Comparison of ENCODE assay signal across 17 cellular contexts in the genomic region with DNA sequence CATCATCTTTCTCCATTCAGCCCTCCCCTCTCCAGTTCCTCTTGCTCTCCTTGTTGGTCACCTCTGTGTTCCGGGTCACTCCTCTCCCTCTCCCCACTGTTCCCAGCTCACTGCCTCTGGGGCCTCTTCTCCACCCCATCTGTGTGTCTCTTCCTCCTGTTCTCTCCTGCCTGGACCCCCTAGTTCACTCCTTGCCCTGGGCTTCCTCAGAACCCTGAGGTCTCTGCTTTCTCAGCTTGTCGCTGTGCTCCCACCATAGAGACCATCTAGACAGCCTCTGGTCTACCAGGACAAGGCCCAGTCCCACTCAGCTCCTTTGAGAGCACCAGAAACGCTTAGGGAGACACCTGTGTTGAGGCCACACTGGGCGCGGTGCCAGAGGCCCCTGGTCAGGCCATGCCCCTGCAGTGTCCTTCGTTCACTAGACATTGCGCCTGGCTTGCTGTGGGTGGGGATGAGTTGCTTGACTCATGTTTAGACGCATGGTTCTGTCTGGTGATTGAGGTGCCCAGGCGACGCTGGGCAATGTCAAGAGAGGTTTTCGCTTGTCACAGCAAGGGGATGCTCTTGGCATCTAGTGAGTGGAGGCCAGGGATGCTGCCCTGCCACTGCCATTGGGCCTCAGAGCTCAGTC. TPM values are rescaled to one million over a fixed set of nuclear protein-coding genes. Genes with fewer than 3 reads are reported as not detected.
DNase-seq lines count a peak whose midpoint lies in the region; ATAC-seq, FAIRE-seq and TF ChIP-seq lines count a peak whose summit lies in the region.
"Had no signal": no experiment of that assay in that cellular context is flagged by ENCODE, and none has a peak within 500 bp of the region (broad histone marks: within the 10 kb centered on the region; RNA-seq: fewer than 3 reads in every experiment).

No MANE protein-coding gene starts in this region.

- peak overlapping the region; percentile 9 for H3K4me3 Mint-ChIP-seq in activated T-cell treated with anti-CD3 and anti-CD28 coated beads, Interleukin-2, amount 50 U/mL, for 4 hours
- H3K4me3 Mint-ChIP-seq in activated T-helper 17 cell treated with anti-CD3 and anti-CD28 coated beads, Interleukin-2, amount 50 U/mL, for 72 hours = no peak overlapping the region
- H3K4me3 Mint-ChIP-seq in immature natural killer cell = peak overlapping the region in 1 of 5 donors; percentile 45
- H3K4me3 Mint-ChIP-seq: mesothelial cell of epicardium had no signal

- dilution Hi-C loops in mammary epithelial cell (cut with HindIII; ENCODE audit: low sequenced_read_pairs) = loop anchor here (25.0 kb wide), 1 partner anchor 1154 kb away; the partner anchor contains the start of genes ZNF524, ZNF784 and ZNF865

- no peak for ATAC-seq in activated T-cell treated with anti-CD3 and anti-CD28 coated beads, Interleukin-2, amount 50 U/mL, for 4 hours
- ATAC-seq in activated T-helper 17 cell treated with anti-CD3 and anti-CD28 coated beads, Interleukin-2, amount 50 U/mL, for 72 hours (replicated peaks) = no peak
- ATAC-seq: A549, PC-3 had no signal

- peaks cover 38% of the 10 kb centered on the region for H3K36me3 Mint-ChIP-seq in activated T-cell treated with anti-CD3 and anti-CD28 coated beads, Interleukin-2, amount 50 U/mL, for 4 hours (ENCODE audit: insufficient read depth)
- peaks cover 84% of the 10 kb centered on the region for H3K36me3 Mint-ChIP-seq in activated T-helper 17 cell treated with anti-CD3 and anti-CD28 coated beads, Interleukin-2, amount 50 U/mL, for 72 hours (ENCODE audit: low read depth)
- H3K36me3 Mint-ChIP-seq in immature natural killer cell = peaks cover 11 to 24% (median 13%) of the 10 kb centered on the region in 3 donors

- peak overlapping the region; percentile 68 for H3K27ac Mint-ChIP-seq in activated T-helper 17 cell treated with anti-CD3 and anti-CD28 coated beads, Interleukin-2, amount 50 U/mL, for 72 hours
- H3K27ac Mint-ChIP-seq in immature natural killer cell = peak overlapping the region; percentile 34 to 82 (median 60)

- no peaks in the 10 kb centered on the region for H3K9me3 ChIP-seq in spleen
- no peaks in the 10 kb centered on the region for H3K9me3 ChIP-seq in small intestine (ENCODE audit: control insufficient read depth, low read depth)
- no peaks in the 10 kb centered on the region for H3K9me3 ChIP-seq in mammary epithelial cell (replicated peaks; ENCODE audit: insufficient read depth, low read length)
- H3K9me3 ChIP-seq: A549, stomach had no signal

- no peak overlapping the region for H3K4me2 ChIP-seq in mammary epithelial cell (ENCODE audit: insufficient read depth, low read depth, low read length)
- H3K4me2 ChIP-seq: A549 had no signal

- CTCF ChIA-PET in mammary epithelial cell (lab: Charles Lee; ENCODE audit: low non-redundant PET) = no interaction called here

- TF ChIP-seq CTCF in spleen (IDR thresholded peaks at IDR 0.05 in 8 of 11, conservative IDR thresholded peaks at IDR 0.05 in 3 of 11) (no peak), mammary epithelial cell (conservative IDR thresholded peaks at IDR 0.05 in 1 of 2, IDR thresholded peaks at IDR 0.05 in 1 of 2; ENCODE audit: extremely low read depth in 1 of 2, insufficient read depth in 1 of 2, low read depth in 1 of 2, low read length in 2 of 2) (no peak)

- intact Hi-C loops in spleen (cut with DNase I; ENCODE audit: low total_unique reads) (no loop called here), mammary epithelial cell (cut with micrococcal nuclease) (no loop called here)

- H2AFZ ChIP-seq in mammary epithelial cell (ENCODE audit: low read depth, low read length) = no peak overlapping the region
- H2AFZ ChIP-seq: parathyroid adenoma had no signal

- DNase-seq in activated T-cell treated with anti-CD3 and anti-CD28 coated beads, Interleukin-2, amount 50 U/mL, for 4 hours = no peak
- no peak for DNase-seq in activated T-cell treated with anti-CD3 and anti-CD28 coated beads, Interleukin-2, amount 50 U/mL, for 1 hour
- no peak for DNase-seq in immature natural killer cell
- peak; percentile 73 for DNase-seq in spleen
- DNase-seq in RCC 7860 (ENCODE audit: low spot score) = no peak
- DNase-seq in small intestine = no peak
- DNase-seq in mammary epithelial cell = no peak
- DNase-seq: hypothalamus, NCI-H2029 treated with DMSO at 0.1 percent for 48 hours, NCI-H524, PC-3, stomach had no signal

- no peak for FAIRE-seq in RCC 7860 (lab: Jason Lieb, UNC)
- FAIRE-seq in small intestine (lab: Jason Lieb, UNC) = no peak
- FAIRE-seq: A549, TTC549 had no signal

- in situ Hi-C loops in mammary epithelial cell (cut with MboI; ENCODE audit: low sequenced_read_pairs in 2 of 2) = loop anchor here in 1 of 2 donors (25.0 kb wide), 2 partner anchors 604 to 1204 kb away; partner anchors contain the start of genes RDH13 and U2AF2

- H3K79me2 ChIP-seq in mammary epithelial cell (ENCODE audit: insufficient read depth, low read length) = peaks cover 84% of the 10 kb centered on the region

- no TSS peak for BruUV-seq in mammary epithelial cell (replicated peaks; lab: Mats Ljungman, UMichigan)

- H3K4me3 ChIP-seq in spleen = no peak overlapping the region
- H3K4me3 ChIP-seq in small intestine (ENCODE audit: low read depth in 1 of 2, low read length in 2 of 2) = no peak overlapping the region
- H3K4me3 ChIP-seq in mammary epithelial cell (replicated peaks in 1 of 3; ENCODE audit: insufficient read depth in 1 of 3, low read depth in 2 of 3, low read length in 3 of 3) = no peak overlapping the region
- H3K4me3 ChIP-seq: A549, stomach had no signal

- H3K4me1 ChIP-seq in spleen (peaks cover 11 to 68% (median 44%) of the 10 kb centered on the region in 6 donors), small intestine (ENCODE audit: control insufficient read depth in 2 of 2, insufficient read depth in 1 of 2, low read depth in 1 of 2, low read length in 1 of 2) (no peaks in the 10 kb centered on the region), mammary epithelial cell (ENCODE audit: insufficient read depth, low read length) (peaks cover 15% of the 10 kb centered on the region)
- H3K4me1 ChIP-seq: parathyroid adenoma had no signal

- H3K9me3 Mint-ChIP-seq in activated T-cell treated with anti-CD3 and anti-CD28 coated beads, Interleukin-2, amount 50 U/mL, for 4 hours = no peaks in the 10 kb centered on the region
- no peaks in the 10 kb centered on the region for H3K9me3 Mint-ChIP-seq in activated T-helper 17 cell treated with anti-CD3 and anti-CD28 coated beads, Interleukin-2, amount 50 U/mL, for 72 hours
- peaks cover 0 to 2% (median 0%) of the 10 kb centered on the region in 6 donors for H3K9me3 Mint-ChIP-seq in immature natural killer cell
- H3K9me3 Mint-ChIP-seq: mesothelial cell of epicardium had no signal

- H3K27me3 ChIP-seq in spleen (replicated peaks in 1 of 7) = no peaks in the 10 kb centered on the region
- no peaks in the 10 kb centered on the region for H3K27me3 ChIP-seq in small intestine (ENCODE audit: control insufficient read depth in 2 of 2, insufficient read depth in 2 of 2, low read length in 2 of 2)
- no peaks in the 10 kb centered on the region for H3K27me3 ChIP-seq in mammary epithelial cell (ENCODE audit: insufficient read depth, low read length)
- H3K27me3 ChIP-seq: stomach had no signal

- peaks cover 12% of the 10 kb centered on the region for H3K4me1 Mint-ChIP-seq in activated T-cell treated with anti-CD3 and anti-CD28 coated beads, Interleukin-2, amount 50 U/mL, for 4 hours (ENCODE audit: low read depth)
- peaks cover 23% of the 10 kb centered on the region for H3K4me1 Mint-ChIP-seq in activated T-helper 17 cell treated with anti-CD3 and anti-CD28 coated beads, Interleukin-2, amount 50 U/mL, for 72 hours
- peaks cover 17 to 26% of the 10 kb centered on the region in 2 donors for H3K4me1 Mint-ChIP-seq in immature natural killer cell

- H3K36me3 ChIP-seq in spleen (peaks cover 15 to 89% (median 86%) of the 10 kb centered on the region in 6 donors), small intestine (ENCODE audit: control insufficient read depth in 2 of 2, insufficient read depth in 2 of 2, low read length in 2 of 2) (peaks cover 19 to 58% of the 10 kb centered on the region in 2 donors), mammary epithelial cell (ENCODE audit: insufficient read depth, low read length) (peaks cover 25% of the 10 kb centered on the region)

- no peaks in the 10 kb centered on the region for H3K27me3 Mint-ChIP-seq in activated T-cell treated with anti-CD3 and anti-CD28 coated beads, Interleukin-2, amount 50 U/mL, for 4 hours (ENCODE audit: low read depth)
- no peaks in the 10 kb centered on the region for H3K27me3 Mint-ChIP-seq in activated T-helper 17 cell treated with anti-CD3 and anti-CD28 coated beads, Interleukin-2, amount 50 U/mL, for 72 hours
- peaks cover 21 to 43% (median 28%) of the 10 kb centered on the region in 3 donors for H3K27me3 Mint-ChIP-seq in immature natural killer cell (ENCODE audit: low read depth in 3 of 3)

- H3K9ac ChIP-seq in mammary epithelial cell (ENCODE audit: insufficient read depth, low read length) = no peak overlapping the region
- H3K9ac ChIP-seq: parathyroid adenoma had no signal

- TF ChIP-seq POLR2A in spleen (IDR thresholded peaks at IDR 0.05) = no peak

- H3K27ac ChIP-seq in spleen = peak overlapping the region in 2 of 8 donors; percentile 16 to 54
- no peak overlapping the region for H3K27ac ChIP-seq in small intestine (ENCODE audit: low read depth in 1 of 2, low read length in 1 of 2)
- H3K27ac ChIP-seq in mammary epithelial cell (ENCODE audit: insufficient read depth, low read depth, low read length) = no peak overlapping the region
- H3K27ac ChIP-seq: A549, parathyroid adenoma had no signal

- peaks cover 6% of the 10 kb centered on the region for H4K20me1 ChIP-seq in mammary epithelial cell (ENCODE audit: insufficient read depth, low read length)

- whole genome bisulfite sequencing in spleen, 5 donors = 88 to 92% (median 89%) methylated on average over 10 to 11 of the region's 11 CpGs
- 82 to 89% (median 87%) methylated on average over 11 of the region's 11 CpGs for WGBS in small intestine, 3 donors
- WGBS in mammary epithelial cell (ENCODE audit: low coverage, missing lambda C conversion rate) = 85% methylated on average over 10 of the region's 11 CpGs

RNA-seq across cellular contexts. Expression of gene LENG9, which starts 4.8 kb away (rescaled TPM):
- 1 to 10 TPM; 4.8 to 5.4 (median 5.2) TPM for total RNA-seq in activated T-cell treated with anti-CD3 and anti-CD28 coated beads, Interleukin-2, amount 50 U/mL, for 4 hours
- 1 to 10 TPM; 3.1 to 4.4 TPM for total RNA-seq in activated T-helper 17 cell treated with anti-CD3 and anti-CD28 coated beads, Interleukin-2, amount 50 U/mL, for 72 hours
- polyA plus RNA-seq in immature natural killer cell = under 1 TPM in 1 of 3 donors, not detected in 2; 0.75 TPM
- 1 to 10 TPM; 4.4 to 8.3 (median 6.2) TPM for total RNA-seq in spleen
- 1 to 10 TPM; 1.7 to 4.3 (median 3.5) TPM for polyA plus RNA-seq in spleen
- polyA plus RNA-seq in small intestine = 10 to 100 TPM in 1 of 3 donors, 1 to 10 TPM in 2; 8.7 to 14.1 (median 9.2) TPM
- 1 to 10 TPM; 6.3 to 7.3 TPM for total RNA-seq in mammary epithelial cell
- 1.9 TPM for polyA plus RNA-seq in mammary epithelial cell
- polyA minus RNA-seq in mammary epithelial cell = 1.3 TPM

RNA-seq across cellular contexts. Expression of gene LENG8, which starts 9.8 kb away (rescaled TPM):
- 100 to 1,000 TPM; 138 to 157 (median 145) TPM for total RNA-seq in activated T-cell treated with anti-CD3 and anti-CD28 coated beads, Interleukin-2, amount 50 U/mL, for 4 hours
- 100 to 1,000 TPM; 153 to 200 TPM for total RNA-seq in activated T-helper 17 cell treated with anti-CD3 and anti-CD28 coated beads, Interleukin-2, amount 50 U/mL, for 72 hours
- polyA plus RNA-seq in immature natural killer cell (1 to 10 TPM; 3.2 to 8.6 (median 3.2) TPM), spleen (100 to 1,000 TPM in 2 of 3 donors, 10 to 100 TPM in 1; 69.2 to 293 (median 110) TPM), small intestine (10 to 100 TPM; 51.6 to 92.8 (median 81.5) TPM), mammary epithelial cell (43.2 TPM)
- total RNA-seq in spleen (100 to 1,000 TPM; 123 to 280 (median 183) TPM), mammary epithelial cell (100 to 1,000 TPM in 1 of 2 donors, 10 to 100 TPM in 1; 68.3 to 212 TPM)
- polyA minus RNA-seq in mammary epithelial cell = 119 TPM

RNA-seq across cellular contexts. Expression of gene CDC42EP5, which starts 14.3 kb away (rescaled TPM):
- under 1 TPM in 1 of 3 donors, not detected in 2; 0.30 TPM for total RNA-seq in activated T-cell treated with anti-CD3 and anti-CD28 coated beads, Interleukin-2, amount 50 U/mL, for 4 hours
- not detected for total RNA-seq in activated T-helper 17 cell treated with anti-CD3 and anti-CD28 coated beads, Interleukin-2, amount 50 U/mL, for 72 hours
- polyA plus RNA-seq in immature natural killer cell (not detected), spleen (10 to 100 TPM in 2 of 3 donors, 1 to 10 TPM in 1; 9.7 to 15.9 (median 12.8) TPM), small intestine (100 to 1,000 TPM; 131 to 176 (median 151) TPM), mammary epithelial cell (8.8 TPM)
- total RNA-seq in spleen (10 to 100 TPM in 4 of 7 donors, 1 to 10 TPM in 3; 6.6 to 16.1 (median 13.4) TPM), mammary epithelial cell (10 to 100 TPM in 1 of 2 donors, 1 to 10 TPM in 1; 5.5 to 30.0 TPM)
- polyA minus RNA-seq in mammary epithelial cell = not detected
- polyA plus RNA-seq: A549 had no signal

RNA-seq across cellular contexts. Expression of gene TTYH1, which starts 43.5 kb away (rescaled TPM):
- under 1 TPM in 1 of 3 donors, not detected in 2; 0.46 TPM for total RNA-seq in activated T-cell treated with anti-CD3 and anti-CD28 coated beads, Interleukin-2, amount 50 U/mL, for 4 hours
- under 1 TPM in 1 of 2 donors, not detected in 1; 0.40 TPM for total RNA-seq in activated T-helper 17 cell treated with anti-CD3 and anti-CD28 coated beads, Interleukin-2, amount 50 U/mL, for 72 hours
- polyA plus RNA-seq in immature natural killer cell (1 to 10 TPM in 1 of 3 donors, under 1 TPM in 1, not detected in 1; 0.48 to 1.5 TPM), spleen (1 to 10 TPM; 1.1 to 3.5 (median 1.2) TPM), small intestine (1 to 10 TPM in 1 of 3 donors, not detected in 2; 1.5 TPM), mammary epithelial cell (not detected)
- total RNA-seq in spleen (1 to 10 TPM in 5 of 7 donors, under 1 TPM in 2; 0.97 to 2.9 (median 1.2) TPM), mammary epithelial cell (under 1 TPM in 1 of 2 donors, not detected in 1; under 0.01 TPM)
- polyA minus RNA-seq in mammary epithelial cell = not detected

RNA-seq across cellular contexts. Expression of gene LAIR2, which starts 43.9 kb away (rescaled TPM):
- total RNA-seq in activated T-cell treated with anti-CD3 and anti-CD28 coated beads, Interleukin-2, amount 50 U/mL, for 4 hours = under 1 TPM; 0.35 to 0.76 (median 0.58) TPM
- under 1 TPM in 1 of 2 donors, not detected in 1; 0.66 TPM for total RNA-seq in activated T-helper 17 cell treated with anti-CD3 and anti-CD28 coated beads, Interleukin-2, amount 50 U/mL, for 72 hours
- polyA plus RNA-seq in immature natural killer cell (100 to 1,000 TPM in 2 of 3 donors, 10 to 100 TPM in 1; 77.7 to 463 (median 183) TPM), spleen (1 to 10 TPM in 1 of 3 donors, under 1 TPM in 1, not detected in 1; 0.28 to 3.5 TPM), small intestine (under 1 TPM in 1 of 3 donors, not detected in 2; 0.33 TPM), mammary epithelial cell (not detected)
- total RNA-seq in spleen (1 to 10 TPM in 3 of 7 donors, under 1 TPM in 1, not detected in 3; 0.97 to 4.9 (median 3.3) TPM), mammary epithelial cell (not detected)
- not detected for polyA minus RNA-seq in mammary epithelial cell
- total RNA-seq: mesothelial cell of epicardium, PC-3, stomach had no signal
- polyA plus RNA-seq: A549 had no signal

Comparison
In these comparisons a context has a peak if more than half of its experiments do, and no peak if none do; other contexts are left out.
1. RNA of gene CDC42EP5, which starts 14.3 kb away (total RNA-seq): 5.5 to 30.0 TPM in mammary epithelial cell and 6.6 to 16.1 TPM in spleen; 0.30 TPM in activated T-cell treated with anti-CD3 and anti-CD28 coated beads, Interleukin-2, amount 50 U/mL, for 4 hours and not detected in activated T-helper 17 cell treated with anti-CD3 and anti-CD28 coated beads, Interleukin-2, amount 50 U/mL, for 72 hours; every median in the first group is over 4 times any median in the second.